In genomic region chr10:14016011-14016536, GRCh38 we compare ENCODE assay signal across 13 cellular contexts.
A peak's percentile ranks its signal among the peaks of the same experiment; 100 is the strongest.
DNase-seq lines count a peak whose midpoint lies in the region; ATAC-seq and TF ChIP-seq lines count a peak whose summit lies in the region.
"Had no signal": no experiment of that assay in that cellular context is flagged by ENCODE, and none has a peak within 500 bp of the region (broad histone marks: within the 10 kb centered on the region; RNA-seq: fewer than 3 reads in every experiment).

No MANE protein-coding gene starts in this region.

- DNase-seq in T-cell (peak in 2 of 34 experiments; percentile 16 to 22), left cardiac atrium (peak; percentile 65), skeletal muscle cell (ENCODE audit: low read depth) (peak; percentile 49), suprapubic skin (ENCODE audit: low spot score in 2 of 2) (no peak), activated gamma-delta T cell (lab: John Stamatoyannopoulos, UW) (no peak), RKO (ENCODE audit: low spot score) (no peak)
- DNase-seq: activated naive CD8-positive, alpha-beta T cell treated with anti-CD3 and anti-CD28 coated beads, Interleukin-2, amount 10 ng/mL, durations not matched to agents 7 days and 5 days; GDM1; NCI-H526; stimulated activated CD4-positive, alpha-beta T cell treated with anti-CD3 and anti-CD28 coated beads, Interleukin-4, amount 100 ng/mL, for 4 hours had no signal

- peaks cover 0 to 6% of the 10 kb centered on the region in 2 donors for H3K27me3 Mint-ChIP-seq in T-cell

- H3K4me1 ChIP-seq in suprapubic skin, result peaks cover 13% of the 10 kb centered on the region

- no peaks in the 10 kb centered on the region for H3K36me3 ChIP-seq in suprapubic skin
- H3K36me3 ChIP-seq: upper lobe of left lung had no signal

- CTCF ChIA-PET in T-cell (lab: Charles Lee), result no interaction called here

- no peaks in the 10 kb centered on the region for H3K27me3 ChIP-seq in suprapubic skin
- H3K27me3 ChIP-seq: upper lobe of left lung had no signal

- no peak overlapping the region for H3K27ac ChIP-seq in suprapubic skin

- no peak for TF ChIP-seq POLR2A in suprapubic skin (IDR thresholded peaks at IDR 0.05)

- peaks cover 15 to 26% (median 17%) of the 10 kb centered on the region in 3 donors for H3K4me1 Mint-ChIP-seq in T-cell

- H3K4me3 ChIP-seq in skeletal muscle cell (ENCODE audit: low read depth, low read length) (no peak overlapping the region), suprapubic skin (no peak overlapping the region)
- H3K4me3 ChIP-seq: upper lobe of left lung had no signal

- H3K27ac Mint-ChIP-seq in T-cell, result peak overlapping the region; percentile 35 to 55
- H3K27ac Mint-ChIP-seq: activated naive CD8-positive, alpha-beta T cell treated with anti-CD3 and anti-CD28 coated beads, Interleukin-2, amount 10 ng/mL, durations not matched to agents 7 days and 5 days had no signal

- peaks cover 0 to 10% (median 7%) of the 10 kb centered on the region in 3 donors for H3K9me3 Mint-ChIP-seq in T-cell

- intact Hi-C loops in left cardiac atrium (cut with DNase I), result no loop called here

- POLR2A ChIA-PET in T-cell (lab: Charles Lee), result no interaction called here

- 56% methylated on average over 8 of the region's 8 CpGs for WGBS in suprapubic skin

- ATAC-seq in GM21447 (IDR thresholded peaks at IDR 0.05; ENCODE audit: unreplicated experiment) (peak; percentile 51), T-cell (replicated peaks in 1 of 4) (peak in 3 of 4 experiments; percentile 53 to 80 (median 56)), left cardiac atrium (peak; percentile 80), HG02884 (IDR thresholded peaks at IDR 0.05; ENCODE audit: unreplicated experiment) (no peak)

- H3K36me3 Mint-ChIP-seq in T-cell, result peaks cover 8% of the 10 kb centered on the region
- H3K36me3 Mint-ChIP-seq: activated naive CD8-positive, alpha-beta T cell treated with anti-CD3 and anti-CD28 coated beads, Interleukin-2, amount 10 ng/mL, durations not matched to agents 7 days and 5 days had no signal

- peak overlapping the region in 1 of 3 donors; percentile 22 for H3K4me3 Mint-ChIP-seq in T-cell
- H3K4me3 Mint-ChIP-seq: activated naive CD8-positive, alpha-beta T cell treated with anti-CD3 and anti-CD28 coated beads, Interleukin-2, amount 10 ng/mL, durations not matched to agents 7 days and 5 days had no signal

- no peaks in the 10 kb centered on the region for H3K9me3 ChIP-seq in suprapubic skin

- TF ChIP-seq EP300 in suprapubic skin (IDR thresholded peaks at IDR 0.05), result no peak

- no peak for TF ChIP-seq CTCF in suprapubic skin (IDR thresholded peaks at IDR 0.05)

Comparison
In these comparisons a context has a peak if more than half of its experiments do, and no peak if none do; other contexts are left out.
1. DNase-seq: peak in left cardiac atrium (single experiment) and skeletal muscle cell (single experiment); none in suprapubic skin (0 of 2), activated gamma-delta T cell (single experiment) and RKO (single experiment).